Comparison of ENCODE assay signal across 8 cellular contexts in the genomic region with DNA sequence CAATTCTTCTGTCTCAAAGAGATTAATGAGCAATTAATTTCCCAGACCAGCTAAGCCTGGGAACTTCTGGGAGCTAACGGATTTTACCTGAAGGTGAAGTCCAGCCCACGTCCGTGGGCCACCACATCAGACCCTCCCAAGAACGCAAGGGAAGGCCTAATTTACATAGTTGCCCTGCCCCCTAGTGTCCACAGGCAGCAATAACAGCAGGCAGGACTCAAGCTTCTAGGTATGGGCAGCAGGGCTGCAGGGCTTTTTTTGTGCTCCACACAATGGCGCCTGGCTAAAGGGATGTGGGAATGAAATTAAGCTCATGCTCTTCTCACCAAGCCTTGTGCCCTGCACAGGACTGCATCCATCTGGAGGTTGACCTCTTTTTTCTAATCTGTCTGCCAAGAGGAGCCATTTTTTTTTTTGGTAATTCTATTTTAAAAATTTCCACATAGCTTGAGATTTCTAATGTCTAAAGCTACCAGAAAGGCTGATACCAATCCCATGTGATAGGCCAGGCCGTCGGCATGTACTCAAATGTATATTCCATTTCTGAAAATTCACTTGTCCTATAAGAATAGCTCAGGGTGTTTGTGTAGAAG.
DNase-seq lines count a peak whose midpoint lies in the region; FAIRE-seq and TF ChIP-seq lines count a peak whose summit lies in the region.

No MANE protein-coding gene starts in this region.

- no peaks in the 10 kb centered on the region for H3K4me1 ChIP-seq in mammary epithelial cell (ENCODE audit: insufficient read depth, low read length)
- H3K4me1 ChIP-seq in kidney (ENCODE audit: control insufficient read depth in 1 of 2, insufficient read depth in 1 of 2, low read depth in 1 of 2, low read length in 2 of 2) = no peaks in the 10 kb centered on the region

- no peaks in the 10 kb centered on the region for H3K79me2 ChIP-seq in mammary epithelial cell (ENCODE audit: insufficient read depth, low read length)

- H3K9ac ChIP-seq in mammary epithelial cell (ENCODE audit: insufficient read depth, low read length) (no peak overlapping the region), kidney (ENCODE audit: low read length in 2 of 2) (no peak overlapping the region)

- no peak overlapping the region for H3K4me3 ChIP-seq in H7 (ENCODE audit: insufficient read depth, low read depth, low read length)
- H3K4me3 ChIP-seq in mammary epithelial cell (replicated peaks in 1 of 3; ENCODE audit: insufficient read depth in 1 of 3, low read depth in 2 of 3, low read length in 3 of 3) = no peak overlapping the region
- H3K4me3 ChIP-seq in kidney (ENCODE audit: low read length in 2 of 2) = no peak overlapping the region

- no peak overlapping the region for H2AFZ ChIP-seq in mammary epithelial cell (ENCODE audit: low read depth, low read length)

- WGBS in mammary epithelial cell (ENCODE audit: low coverage, missing lambda C conversion rate) = 32% methylated on average over 7 of the region's 7 CpGs

- no peak for FAIRE-seq in kidney (lab: Jason Lieb, UNC)

- H3K27ac ChIP-seq in mammary epithelial cell (ENCODE audit: insufficient read depth, low read depth, low read length) (no peak overlapping the region), kidney (ENCODE audit: low read depth in 2 of 2, low read length in 2 of 2) (no peak overlapping the region)

- in situ Hi-C loops in mammary epithelial cell (cut with MboI; ENCODE audit: low sequenced_read_pairs in 2 of 2) = no loop called here

- DNase-seq in EH (ENCODE audit: low read depth) (peak; percentile 56), H7 (peak; percentile 74), NCI-H1105 treated with DMSO at 0.1 percent for 48 hours (lab: John Stamatoyannopoulos, UW) (peak; percentile 40), UCSD-AML1 (lab: John Stamatoyannopoulos, UW; ENCODE audit: unreplicated experiment) (peak; percentile 61), mammary epithelial cell (peak; percentile 34), kidney (no peak), cortex of kidney (lab: John Stamatoyannopoulos, UW) (no peak)
- peak; percentile 24 to 54 for DNase-seq in stimulated activated CD4-positive, alpha-beta T cell treated with anti-CD3 and anti-CD28 coated beads, Interleukin-2, amount 100 ng/mL, for 48 hours

- H4K20me1 ChIP-seq in mammary epithelial cell (ENCODE audit: insufficient read depth, low read length) = no peaks in the 10 kb centered on the region

- H3K9me3 ChIP-seq in mammary epithelial cell (replicated peaks; ENCODE audit: insufficient read depth, low read length) (no peaks in the 10 kb centered on the region), kidney (ENCODE audit: control insufficient read depth in 1 of 2, low read length in 2 of 2) (no peaks in the 10 kb centered on the region)

- H3K4me2 ChIP-seq in mammary epithelial cell (ENCODE audit: insufficient read depth, low read depth, low read length) = no peak overlapping the region

- intact Hi-C loops in mammary epithelial cell (cut with micrococcal nuclease) (loop anchor here (1.0 to 2.0 kb wide), 2 partner anchors 258 to 406 kb away; no protein-coding TSS in a partner anchor), kidney (cut with DNase I) (no loop called here)

- H3K27me3 ChIP-seq in H7 (ENCODE audit: control insufficient read depth, insufficient read depth, low read length) (no peaks in the 10 kb centered on the region), mammary epithelial cell (ENCODE audit: insufficient read depth, low read length) (no peaks in the 10 kb centered on the region)

- TF ChIP-seq CTCF in mammary epithelial cell (conservative IDR thresholded peaks at IDR 0.05 in 1 of 2, IDR thresholded peaks at IDR 0.05 in 1 of 2; ENCODE audit: extremely low read depth in 1 of 2, insufficient read depth in 1 of 2, low read depth in 1 of 2, low read length in 2 of 2) (peak; percentile 96 to 97), kidney (IDR thresholded peaks at IDR 0.05; ENCODE audit: borderline replicate concordance, extremely low read depth, insufficient read depth) (peak; percentile 69)

- BruUV-seq in mammary epithelial cell (replicated peaks; lab: Mats Ljungman, UMichigan) = no TSS peak

- dilution Hi-C loops in mammary epithelial cell (cut with HindIII; ENCODE audit: low sequenced_read_pairs) = no loop called here

- H3K36me3 ChIP-seq in H7 (replicated peaks; ENCODE audit: control insufficient read depth, insufficient read depth, low read length) (no peaks in the 10 kb centered on the region), mammary epithelial cell (ENCODE audit: insufficient read depth, low read length) (no peaks in the 10 kb centered on the region), kidney (ENCODE audit: control insufficient read depth in 1 of 2, insufficient read depth in 2 of 2, low read length in 2 of 2) (no peaks in the 10 kb centered on the region)

- CTCF ChIA-PET in mammary epithelial cell (lab: Charles Lee; ENCODE audit: low non-redundant PET) = interaction anchor here (0.6 to 1.1 kb wide), 6 partner anchors 30 to 406 kb away, joined by 3 to 6 read pairs (median 4); a partner anchor contains a TSS

Comparison
In these comparisons a context has a peak if more than half of its experiments do, and no peak if none do; other contexts are left out.
1. DNase-seq: peak in EH (single experiment), H7 (single experiment), NCI-H1105 treated with DMSO at 0.1 percent for 48 hours (single experiment), UCSD-AML1 (single experiment), mammary epithelial cell (single experiment) and stimulated activated CD4-positive, alpha-beta T cell treated with anti-CD3 and anti-CD28 coated beads, Interleukin-2, amount 100 ng/mL, for 48 hours (2 of 2); none in kidney (single experiment) and cortex of kidney (single experiment).